In genomic region chr6:37025621-37026466, GRCh38 we compare ENCODE assay signal across 12 cellular contexts. TPM values are rescaled to one million over a fixed set of nuclear protein-coding genes. Genes with fewer than 3 reads are reported as not detected.
DNase-seq lines count a peak whose midpoint lies in the region; ATAC-seq and TF ChIP-seq lines count a peak whose summit lies in the region.
"Had no signal": no experiment of that assay in that cellular context is flagged by ENCODE, and none has a peak within 500 bp of the region (broad histone marks: within the 10 kb centered on the region; RNA-seq: fewer than 3 reads in every experiment).

No MANE protein-coding gene starts in this region.

- POLR2A ChIA-PET in activated CD4-positive, alpha-beta memory T cell treated with anti-CD3 and anti-CD28 coated beads for 36 hours (lab: Charles Lee): interaction anchor here (0.8 to 1.1 kb wide), 2 partner anchors 24 to 407 kb away, joined by 3 read pairs; partner anchors contain the start of gene CMTR1

- peaks cover 70% of the 10 kb centered on the region for H3K4me1 Mint-ChIP-seq in stimulated activated naive CD8-positive, alpha-beta T cell treated with anti-CD3 and anti-CD28 coated beads, Interleukin-15, Interleukin-2, amounts not matched to agents 100 ng/mL and 50 ng/mL, for 24 hours (ENCODE audit: low read depth)
- H3K4me1 Mint-ChIP-seq in activated CD4-positive, alpha-beta memory T cell treated with anti-CD3 and anti-CD28 coated beads for 36 hours (ENCODE audit: low read depth): peaks cover 64% of the 10 kb centered on the region

- H3K27ac Mint-ChIP-seq in stimulated activated naive CD8-positive, alpha-beta T cell treated with anti-CD3 and anti-CD28 coated beads, Interleukin-15, Interleukin-2, amounts not matched to agents 100 ng/mL and 50 ng/mL, for 24 hours: peak overlapping the region; percentile 29
- H3K27ac Mint-ChIP-seq in activated CD4-positive, alpha-beta memory T cell treated with anti-CD3 and anti-CD28 coated beads for 36 hours: peak overlapping the region; percentile 49
- H3K27ac Mint-ChIP-seq: memory B cell had no signal

- TF ChIP-seq CTCF in esophagus squamous epithelium (IDR thresholded peaks at IDR 0.05) (no peak), uterus (IDR thresholded peaks at IDR 0.05) (no peak)

- H3K9me3 ChIP-seq in esophagus squamous epithelium (peaks cover 0 to 7% (median 0%) of the 10 kb centered on the region in 3 donors), aorta (ENCODE audit: control insufficient read depth, low read length) (no peaks in the 10 kb centered on the region), uterus (peaks cover 0 to 3% of the 10 kb centered on the region in 2 donors)

- peaks cover 7% of the 10 kb centered on the region for H3K36me3 Mint-ChIP-seq in stimulated activated naive CD8-positive, alpha-beta T cell treated with anti-CD3 and anti-CD28 coated beads, Interleukin-15, Interleukin-2, amounts not matched to agents 100 ng/mL and 50 ng/mL, for 24 hours (ENCODE audit: low read depth)
- peaks cover 3% of the 10 kb centered on the region for H3K36me3 Mint-ChIP-seq in activated CD4-positive, alpha-beta memory T cell treated with anti-CD3 and anti-CD28 coated beads for 36 hours

- H3K9me3 Mint-ChIP-seq in stimulated activated naive CD8-positive, alpha-beta T cell treated with anti-CD3 and anti-CD28 coated beads, Interleukin-15, Interleukin-2, amounts not matched to agents 100 ng/mL and 50 ng/mL, for 24 hours: no peaks in the 10 kb centered on the region
- peaks cover 6% of the 10 kb centered on the region for H3K9me3 Mint-ChIP-seq in activated CD4-positive, alpha-beta memory T cell treated with anti-CD3 and anti-CD28 coated beads for 36 hours

- 84 to 93% methylated on average over 9 to 19 of the region's 24 CpGs for WGBS in esophagus squamous epithelium, 2 donors
- WGBS in aorta, 2 donors: 89 to 91% methylated on average over 24 of the region's 24 CpGs

- TF ChIP-seq POLR2A in esophagus squamous epithelium (IDR thresholded peaks at IDR 0.05) (no peak), uterus (IDR thresholded peaks at IDR 0.05) (no peak)

- H3K36me3 ChIP-seq in esophagus squamous epithelium: no peaks in the 10 kb centered on the region
- H3K36me3 ChIP-seq in aorta (ENCODE audit: control insufficient read depth in 1 of 2, insufficient read depth in 2 of 2, low read length in 1 of 2): no peaks in the 10 kb centered on the region
- no peaks in the 10 kb centered on the region for H3K36me3 ChIP-seq in uterus

- no peak for ATAC-seq in stimulated activated naive CD8-positive, alpha-beta T cell treated with anti-CD3 and anti-CD28 coated beads, Interleukin-15, Interleukin-2, amounts not matched to agents 100 U/mL and 50 U/mL, for 24 hours
- ATAC-seq in aorta (ENCODE audit: low FRiP score) (no peak), HG03175 (IDR thresholded peaks at IDR 0.05; ENCODE audit: unreplicated experiment) (no peak), HG03565 (IDR thresholded peaks at IDR 0.05; ENCODE audit: unreplicated experiment) (no peak)
- ATAC-seq: stimulated activated memory B cell treated with anti-CD40 and anti-IgM and Interleukin-4, amounts not matched to agents 10 μg/mL and 1 μg/mL and 100 μg/mL, for 72 hours had no signal

- CTCF ChIA-PET in activated CD4-positive, alpha-beta memory T cell treated with anti-CD3 and anti-CD28 coated beads for 36 hours (lab: Charles Lee): interaction anchor here (0.9 to 22.4 kb wide), 5 partner anchors 8 to 180 kb away, joined by 4 to 850 read pairs (median 186); partner anchors contain the start of gene PIM1

- H3K4me3 Mint-ChIP-seq in stimulated activated naive CD8-positive, alpha-beta T cell treated with anti-CD3 and anti-CD28 coated beads, Interleukin-15, Interleukin-2, amounts not matched to agents 100 ng/mL and 50 ng/mL, for 24 hours: no peak overlapping the region
- H3K4me3 Mint-ChIP-seq in activated CD4-positive, alpha-beta memory T cell treated with anti-CD3 and anti-CD28 coated beads for 36 hours: no peak overlapping the region
- H3K4me3 Mint-ChIP-seq: memory B cell; stimulated activated memory B cell treated with anti-CD40 and anti-IgM and Interleukin-4, amounts not matched to agents 10 μg/mL and 1 μg/mL and 100 μg/mL, for 72 hours had no signal

- intact Hi-C loops in activated CD4-positive, alpha-beta memory T cell treated with anti-CD3 and anti-CD28 coated beads for 36 hours (cut with micrococcal nuclease): no loop called here
- intact Hi-C loops in esophagus squamous epithelium (cut with DNase I) (loop anchor here (10.0 kb wide), 1 partner anchor 149 kb away; the partner anchor contains the start of gene PIM1), aorta (cut with DNase I) (no loop called here), uterus (cut with DNase I; ENCODE audit: low total_unique reads) (loop anchor here (10.0 kb wide), 2 partner anchors 149 to 179 kb away; partner anchors contain the start of gene PIM1)

- H3K4me3 ChIP-seq in esophagus squamous epithelium (no peak overlapping the region), aorta (ENCODE audit: low read length in 2 of 2) (no peak overlapping the region), uterus (no peak overlapping the region)

- H3K27ac ChIP-seq in esophagus squamous epithelium (peak overlapping the region; percentile 64 to 94 (median 86)), aorta (ENCODE audit: low read depth in 1 of 2, low read length in 2 of 2) (no peak overlapping the region), uterus (no peak overlapping the region)

- H3K27me3 Mint-ChIP-seq in stimulated activated naive CD8-positive, alpha-beta T cell treated with anti-CD3 and anti-CD28 coated beads, Interleukin-15, Interleukin-2, amounts not matched to agents 100 ng/mL and 50 ng/mL, for 24 hours: no peaks in the 10 kb centered on the region
- H3K27me3 Mint-ChIP-seq in activated CD4-positive, alpha-beta memory T cell treated with anti-CD3 and anti-CD28 coated beads for 36 hours: no peaks in the 10 kb centered on the region
- H3K27me3 Mint-ChIP-seq: memory B cell; stimulated activated memory B cell treated with anti-CD40 and anti-IgM and Interleukin-4, amounts not matched to agents 10 μg/mL and 1 μg/mL and 100 μg/mL, for 72 hours had no signal

- H3K27me3 ChIP-seq in esophagus squamous epithelium (no peaks in the 10 kb centered on the region), aorta (ENCODE audit: control insufficient read depth in 1 of 2, insufficient read depth in 2 of 2, low read length in 1 of 2) (no peaks in the 10 kb centered on the region), uterus (no peaks in the 10 kb centered on the region)

- H3K4me1 ChIP-seq in esophagus squamous epithelium (peaks cover 18 to 75% (median 28%) of the 10 kb centered on the region in 3 donors), aorta (ENCODE audit: control insufficient read depth in 1 of 2, insufficient read depth in 2 of 2, low read length in 2 of 2) (no peaks in the 10 kb centered on the region), uterus (no peaks in the 10 kb centered on the region)

- no peak for DNase-seq in stimulated activated naive CD8-positive, alpha-beta T cell treated with anti-CD3 and anti-CD28 coated beads, Interleukin-15, Interleukin-2, amounts not matched to agents 100 U/mL and 50 U/mL, for 24 hours
- DNase-seq in activated CD4-positive, alpha-beta memory T cell treated with anti-CD3 and anti-CD28 coated beads for 36 hours: no peak
- DNase-seq in esophagus squamous epithelium (lab: John Stamatoyannopoulos, UW) (no peak), aorta (peak; percentile 6 to 68), uterus (no peak)
- DNase-seq: NCI-H774 had no signal

RNA-seq across cellular contexts. Expression of gene FGD2, which starts 20.4 kb away (rescaled TPM):
- total RNA-seq in activated CD4-positive, alpha-beta memory T cell treated with anti-CD3 and anti-CD28 coated beads for 36 hours: under 1 TPM; 0.48 to 0.52 TPM
- total RNA-seq in esophagus squamous epithelium: 10 to 100 TPM in 1 of 4 donors, 1 to 10 TPM in 3; 2.6 to 13.4 (median 5.3) TPM
- 10 to 100 TPM; 19.9 to 33.9 TPM for total RNA-seq in aorta
- polyA plus RNA-seq in aorta: 10 to 100 TPM in 1 of 2 donors, 1 to 10 TPM in 1; 2.2 to 12.9 TPM
- 10 to 100 TPM in 3 of 4 donors, under 1 TPM in 1; 0.51 to 27.6 (median 11.5) TPM for total RNA-seq in uterus
- total RNA-seq: M059J had no signal

RNA-seq across cellular contexts. Expression of gene MTCH1, which starts 39.8 kb away (rescaled TPM):
- 100 to 1,000 TPM; 109 to 114 TPM for total RNA-seq in activated CD4-positive, alpha-beta memory T cell treated with anti-CD3 and anti-CD28 coated beads for 36 hours
- total RNA-seq in esophagus squamous epithelium: 100 to 1,000 TPM; 101 to 153 (median 111) TPM
- total RNA-seq in aorta: 100 to 1,000 TPM; 171 to 180 TPM
- polyA plus RNA-seq in aorta: 100 to 1,000 TPM; 152 to 193 TPM
- 100 to 1,000 TPM; 111 to 172 (median 146) TPM for total RNA-seq in uterus

Comparison
In these comparisons a context has a peak if more than half of its experiments do, and no peak if none do; other contexts are left out.
1. DNase-seq: peak in aorta (2 of 2); none in stimulated activated naive CD8-positive, alpha-beta T cell treated with anti-CD3 and anti-CD28 coated beads, Interleukin-15, Interleukin-2, amounts not matched to agents 100 U/mL and 50 U/mL, for 24 hours (single experiment), activated CD4-positive, alpha-beta memory T cell treated with anti-CD3 and anti-CD28 coated beads for 36 hours (single experiment), esophagus squamous epithelium (single experiment) and uterus (0 of 2).
2. H3K27ac ChIP-seq: peak in esophagus squamous epithelium (4 of 4); none in aorta (0 of 2) and uterus (0 of 2).
3. intact Hi-C loops: an anchor here in esophagus squamous epithelium (10.0 kb wide) and uterus (10.0 kb wide); none called in activated CD4-positive, alpha-beta memory T cell treated with anti-CD3 and anti-CD28 coated beads for 36 hours and aorta.